Comparison of ENCODE assay signal across 8 cellular contexts in genomic region chr6:44127186-44128019, GRCh38. TPM values are rescaled to one million over a fixed set of nuclear protein-coding genes. Genes with fewer than 3 reads are reported as not detected.
DNase-seq lines count a peak whose midpoint lies in the region; ATAC-seq and TF ChIP-seq lines count a peak whose summit lies in the region.

Gene MRPL14 (minus strand): TSS chr6:44127452. CDS start chr6:44116611, 10,841 bp downstream.
Gene TMEM63B (plus strand): TSS chr6:44127554. CDS start chr6:44134585, 7,031 bp downstream.

- TF ChIP-seq CTCF in foreskin fibroblast (IDR thresholded peaks at IDR 0.05; ENCODE audit: low read depth, low read length) (no peak), neural progenitor cell (IDR thresholded peaks at IDR 0.05) (no peak)

- H3K27me3 ChIP-seq in SJCRH30 = no peaks in the 10 kb centered on the region
- no peaks in the 10 kb centered on the region for H3K27me3 ChIP-seq in neural progenitor cell
- H3K27me3 ChIP-seq in stomach smooth muscle (ENCODE audit: control insufficient read depth in 1 of 2, insufficient read depth in 2 of 2, low read length in 2 of 2) = no peaks in the 10 kb centered on the region

- H3K4me3 ChIP-seq in SJCRH30 = peak within 1 kb of the TSS; percentile 67
- H3K4me3 ChIP-seq in foreskin fibroblast (ENCODE audit: low read depth in 1 of 2, low read length in 2 of 2) = peak within 1 kb of the TSS; percentile 84 to 87
- peak within 1 kb of the TSS; percentile 70 for H3K4me3 ChIP-seq in neural progenitor cell
- H3K4me3 ChIP-seq in stomach smooth muscle (ENCODE audit: low read length in 2 of 2) = peak within 1 kb of the TSS; percentile 63 to 85

- peak; percentile 72 for ATAC-seq in GM21528 (IDR thresholded peaks at IDR 0.05; ENCODE audit: low FRiP score, unreplicated experiment)

- H3K27me3 Mint-ChIP-seq in neural progenitor cell (ENCODE audit: insufficient read depth, low read depth) = peaks cover 6% of the 10 kb centered on the region

- H3K27ac Mint-ChIP-seq in neural progenitor cell = peak within 1 kb of the TSS; percentile 95

- H3K9ac ChIP-seq in neural progenitor cell (peak within 1 kb of the TSS; percentile 63), stomach smooth muscle (ENCODE audit: low read length in 2 of 2) (peak within 1 kb of the TSS; percentile 77 to 78)

- H3K9me3 Mint-ChIP-seq in neural progenitor cell = no peaks in the 10 kb centered on the region

- peaks cover 60% of the 10 kb centered on the region for H3K79me2 ChIP-seq in neural progenitor cell (ENCODE audit: low read depth)

- H3K4me3 Mint-ChIP-seq in neural progenitor cell = peak within 1 kb of the TSS; percentile 97

- peaks cover 8% of the 10 kb centered on the region for H3K36me3 Mint-ChIP-seq in neural progenitor cell

- peaks cover 9% of the 10 kb centered on the region for H3F3A ChIP-seq in neural progenitor cell (ENCODE audit: low read depth)

- peaks cover 11% of the 10 kb centered on the region for H3K4me1 ChIP-seq in SJCRH30
- peaks cover 41% of the 10 kb centered on the region for H3K4me1 ChIP-seq in neural progenitor cell
- peaks cover 20% of the 10 kb centered on the region for H3K4me1 ChIP-seq in stomach smooth muscle (ENCODE audit: control insufficient read depth, insufficient read depth, low read length)

- DNase-seq in DMS153 (lab: John Stamatoyannopoulos, UW) = peak; percentile 62
- peak; percentile 82 to 86 for DNase-seq in SJCRH30
- DNase-seq in activated gamma-delta T cell treated with Interleukin-2 at 50 U/mL for 16 hours = peak; percentile 87
- peak; percentile 89 to 97 for DNase-seq in foreskin fibroblast
- DNase-seq in neural progenitor cell (ENCODE audit: low spot score) = peak; percentile 96

- peaks cover 59% of the 10 kb centered on the region for H3K4me1 Mint-ChIP-seq in neural progenitor cell

- H3K36me3 ChIP-seq in KOPT-K1 (ENCODE audit: insufficient read depth, low read length) = peaks cover 6% of the 10 kb centered on the region
- no peaks in the 10 kb centered on the region; the same call in 1 of the 2 replicates for H3K36me3 ChIP-seq in SJCRH30
- H3K36me3 ChIP-seq in neural progenitor cell = no peaks in the 10 kb centered on the region
- H3K36me3 ChIP-seq in stomach smooth muscle (ENCODE audit: control insufficient read depth in 2 of 2, insufficient read depth in 2 of 2, low read length in 2 of 2) = no peaks in the 10 kb centered on the region

- H3K9me3 ChIP-seq in KOPT-K1 (ENCODE audit: insufficient read depth, low read length, poor library complexity, severe bottlenecking) (no peaks in the 10 kb centered on the region), SJCRH30 (replicated peaks) (no peaks in the 10 kb centered on the region), neural progenitor cell (ENCODE audit: low read depth) (no peaks in the 10 kb centered on the region), stomach smooth muscle (ENCODE audit: control insufficient read depth in 2 of 2, low read length in 2 of 2) (no peaks in the 10 kb centered on the region)

- H2AFZ ChIP-seq in neural progenitor cell (replicated peaks) = peak within 1 kb of the TSS; percentile 86

- H3K27ac ChIP-seq in KOPT-K1 (ENCODE audit: low read depth, low read length, poor library complexity, severe bottlenecking) = peak within 1 kb of the TSS; percentile 79
- H3K27ac ChIP-seq in SJCRH30 = peak within 1 kb of the TSS; percentile 66
- peak within 1 kb of the TSS; percentile 55 for H3K27ac ChIP-seq in neural progenitor cell
- peak within 1 kb of the TSS; percentile 31 for H3K27ac ChIP-seq in stomach smooth muscle (ENCODE audit: low read length)

- H3K4me2 ChIP-seq in neural progenitor cell = peak within 1 kb of the TSS; percentile 94

- peaks cover 49% of the 10 kb centered on the region for H4K20me1 ChIP-seq in neural progenitor cell (ENCODE audit: low read depth)

RNA-seq across cellular contexts. Expression of gene MRPL14, which starts in this region (rescaled TPM):
- total RNA-seq in SJCRH30 (2014; rRNA removed; shearing (Covaris generic)) = 58.8 and 73.0 TPM in 2 replicates
- 40.4 and 53.5 TPM in 2 replicates for total RNA-seq in neural progenitor cell (ENCODE audit: low replicate concordance)

RNA-seq across cellular contexts. Expression of gene TMEM63B, which starts in this region (rescaled TPM):
- 11.5 TPM in 2 replicates for total RNA-seq in SJCRH30 (2014; rRNA removed; shearing (Covaris generic))
- total RNA-seq in neural progenitor cell (ENCODE audit: low replicate concordance) = 25.4 and 30.8 TPM in 2 replicates

Comparison
In these comparisons a context has a peak if more than half of its experiments do, and no peak if none do; other contexts are left out.
1. Peak in every context shown above with its lines: DNase-seq, ATAC-seq, H3K4me3 ChIP-seq and H3K27ac ChIP-seq.